8 cellular contexts compared by ENCODE assay signal in the genomic region with DNA sequence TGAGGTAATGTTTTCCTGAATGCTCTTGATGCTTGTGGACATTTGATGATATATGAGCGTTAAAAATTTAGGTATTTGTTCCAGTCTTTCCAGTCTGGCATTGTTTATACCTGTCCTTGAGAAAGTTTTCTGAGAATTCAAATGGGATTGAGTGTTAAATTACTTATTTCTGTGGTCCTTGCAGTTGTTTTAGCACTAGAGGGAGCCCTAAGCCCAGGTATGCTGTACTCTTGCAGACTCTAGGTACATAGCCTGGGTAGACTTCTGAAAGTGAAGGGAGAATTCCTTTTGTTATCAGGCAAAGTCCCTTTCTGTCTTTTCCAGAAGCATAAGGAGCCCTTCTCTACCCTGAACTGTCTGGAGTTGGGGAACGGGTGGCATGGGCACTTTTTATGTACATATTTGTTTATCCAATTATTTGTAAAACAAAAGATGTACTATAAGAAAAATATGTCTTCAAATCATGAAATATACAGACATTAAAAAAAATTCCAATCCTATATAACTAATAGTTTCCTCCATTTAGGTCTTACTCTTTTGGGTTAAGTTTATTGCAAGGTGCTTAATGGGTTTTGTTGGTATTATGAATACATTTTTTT.
A peak's percentile ranks its signal among the peaks of the same experiment; 100 is the strongest.
DNase-seq lines count a peak whose midpoint lies in the region; ATAC-seq, FAIRE-seq and TF ChIP-seq lines count a peak whose summit lies in the region.

No MANE protein-coding gene starts in this region.

- RAD21 ChIA-PET in GM12878 (lab: Charles Lee; ENCODE audit: unreplicated experiment) = no interaction called here

- no peak overlapping the region for H3K9ac ChIP-seq in GM12878 (ENCODE audit: control insufficient read depth, insufficient read depth, low read length)

- TF ChIP-seq EP300 in GM12878 (IDR thresholded peaks at IDR 0.05; ENCODE audit: borderline replicate concordance in 1 of 2, control insufficient read depth in 1 of 2, low read depth in 2 of 2, low read length in 2 of 2) = no peak

- no peaks in the 10 kb centered on the region for H3K36me3 ChIP-seq in GM12878 (ENCODE audit: control insufficient read depth in 2 of 2, insufficient read depth in 2 of 2, low read length in 1 of 2)

- H2AFZ ChIP-seq in GM12878 (ENCODE audit: control insufficient read depth, low read depth, low read length) = no peak overlapping the region

- in situ Hi-C loops in GM12878 (cut with MboI) = no loop called here

- peak; percentile 41 for FAIRE-seq in GM12878 (lab: Jason Lieb, UNC)

- POLR2A ChIA-PET in GM12878 (lab: Charles Lee) = no interaction called here

- ATAC-seq in GM19035 (IDR thresholded peaks at IDR 0.05; ENCODE audit: unreplicated experiment) (peak; percentile 89), HG03280 (IDR thresholded peaks at IDR 0.05; ENCODE audit: unreplicated experiment) (peak; percentile 85), GM12878 (peak; percentile 86)

- DNase-seq in DMS53 (lab: John Stamatoyannopoulos, UW) (peak; percentile 91), NCI-H345 (lab: John Stamatoyannopoulos, UW) (peak; percentile 56), GM12878 (ENCODE audit: low read depth, low spot score) (peak; percentile 15), kidney glomerular epithelial cell (lab: John Stamatoyannopoulos, UW) (peak; percentile 71), cortex of kidney (lab: John Stamatoyannopoulos, UW) (no peak), NCI-H128 (lab: John Stamatoyannopoulos, UW; ENCODE audit: unreplicated experiment) (no peak)

- peak; percentile 66 to 76 (median 75) for TF ChIP-seq CTCF in GM12878 (IDR thresholded peaks at IDR 0.05 in 2 of 3, conservative IDR thresholded peaks at IDR 0.05 in 1 of 3; ENCODE audit: control insufficient read depth in 2 of 3, extremely low read depth in 1 of 3, insufficient read depth in 1 of 3, low read depth in 3 of 3, low read length in 3 of 3)

- peak; percentile 92 for TF ChIP-seq RAD21 in GM12878 (IDR thresholded peaks at IDR 0.05; ENCODE audit: insufficient read depth, low read depth, low read length)

- CTCF ChIA-PET in GM12878 (lab: Yijun Ruan, JAX) = no interaction called here

- no peaks in the 10 kb centered on the region for H3K9me3 ChIP-seq in GM12878 (replicated peaks; ENCODE audit: control insufficient read depth, insufficient read depth, low read length)

- SMC1A ChIA-PET in GM12878 (lab: Charles Lee; ENCODE audit: uncharacterized antibody, unreplicated experiment) = no interaction called here

- no peaks in the 10 kb centered on the region for H3K79me2 ChIP-seq in GM12878 (ENCODE audit: control insufficient read depth, insufficient read depth, low read length)

- H3K4me2 ChIP-seq in GM12878 (ENCODE audit: control insufficient read depth, insufficient read depth) = no peak overlapping the region

- H4K20me1 ChIP-seq in GM12878 (ENCODE audit: control insufficient read depth, insufficient read depth) = no peaks in the 10 kb centered on the region

- H3K27ac ChIP-seq in GM12878 (ENCODE audit: control insufficient read depth, insufficient read depth) = no peak overlapping the region

- WGBS in GM12878 (ENCODE audit: insufficient coverage, insufficient replicate concordance, low lambda C conversion rate, missing lambda C conversion rate) = 0% methylated on average over 2 of the region's 2 CpGs

- H3K4me3 ChIP-seq in GM12878 = no peak overlapping the region

- H3K27me3 ChIP-seq in GM12878 (replicated peaks in 1 of 2; ENCODE audit: control insufficient read depth in 2 of 2, insufficient read depth in 2 of 2, low read length in 1 of 2) = no peaks in the 10 kb centered on the region

- BruUV-seq in GM12878 (replicated peaks; lab: Mats Ljungman, UMichigan) = no TSS peak

- H3K4me1 ChIP-seq in GM12878 (ENCODE audit: control insufficient read depth, insufficient read depth, low read length) = no peaks in the 10 kb centered on the region

- TF ChIP-seq POLR2A in GM12878 (IDR thresholded peaks at IDR 0.05; ENCODE audit: low read depth, low read length) = no peak

- intact Hi-C loops in GM12878 (cut with micrococcal nuclease; ENCODE audit: unreplicated experiment) = loop anchor here (1.0 to 10.0 kb wide), 4 partner anchors 62 to 1137 kb away; no protein-coding TSS in a partner anchor

TF ChIP-seq in GM12878, 131 proteins besides CTCF, POLR2A, EP300 and RAD21:
- TF ChIP-seq POLR2AphosphoS5 (IDR thresholded peaks at IDR 0.05; ENCODE audit: low read length) = no peak
- peak; percentile 60; the same call in 1 of the 2 replicates for TF ChIP-seq SMC3 (IDR thresholded peaks at IDR 0.05; ENCODE audit: borderline replicate concordance, low read length)
TF ChIP-seq in GM12878: peak in this region for 1.

Comparison
In these comparisons a context has a peak if more than half of its experiments do, and no peak if none do; other contexts are left out.
1. DNase-seq: peak in DMS53 (single experiment), NCI-H345 (single experiment), GM12878 (single experiment) and kidney glomerular epithelial cell (single experiment); none in cortex of kidney (single experiment) and NCI-H128 (single experiment).
2. Peak in every context shown above with its lines, with median percentiles within 50 percentile points of each other: ATAC-seq.